ENCODE assay signal across 1 cellular context in the genomic region with DNA sequence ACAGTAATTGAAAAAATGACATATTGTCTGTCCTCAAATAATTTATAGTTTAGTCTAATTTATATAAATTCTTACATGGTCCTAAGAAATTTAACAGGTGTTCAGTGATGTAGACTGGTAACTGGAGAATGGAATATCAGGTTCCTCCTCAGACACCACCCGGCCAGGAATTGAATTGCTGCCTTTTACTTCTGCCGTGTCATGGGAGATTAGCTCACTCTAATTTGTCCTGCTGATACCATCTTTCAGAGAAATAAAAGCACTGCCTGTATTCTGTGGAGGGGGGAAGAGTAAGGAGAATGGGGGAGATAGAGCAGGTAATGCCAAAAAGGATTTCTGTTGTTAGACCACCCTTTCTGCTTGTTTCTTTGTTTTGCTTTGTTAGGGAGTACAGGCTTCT.
TF ChIP-seq lines count a peak whose summit lies in the region.

No MANE protein-coding gene starts in this region.

TF ChIP-seq in GM23338, 12 proteins besides CTCF, POLR2A, EP300 and RAD21 (continued from another document):
- TF ChIP-seq REST (IDR thresholded peaks at IDR 0.05; ENCODE audit: unreplicated experiment): no peak
- TF ChIP-seq JUNB (IDR thresholded peaks at IDR 0.05; ENCODE audit: unreplicated experiment): no peak
- no peak for TF ChIP-seq POLR2AphosphoS5 (IDR thresholded peaks at IDR 0.05; ENCODE audit: low read depth)
- TF ChIP-seq STAT1 (IDR thresholded peaks at IDR 0.05; ENCODE audit: unreplicated experiment): no peak
- no peak for TF ChIP-seq CREB1 (CRISPR knock-in tag; IDR thresholded peaks at IDR 0.05; ENCODE audit: low read depth)
